In genomic region chr19:14775855-14776254, GRCh38 we compare ENCODE assay signal across 8 cellular contexts. TPM values are rescaled to one million over a fixed set of nuclear protein-coding genes. Genes with fewer than 3 reads are reported as not detected.
DNase-seq lines count a peak whose midpoint lies in the region; ATAC-seq and TF ChIP-seq lines count a peak whose summit lies in the region.

No MANE protein-coding gene starts in this region.

- ATAC-seq in HG02763 (IDR thresholded peaks at IDR 0.05; ENCODE audit: unreplicated experiment) = no peak

- TF ChIP-seq CTCF in HFF-Myc (IDR thresholded peaks at IDR 0.05; ENCODE audit: low read depth, low read length, missing control alignments) = no peak
- TF ChIP-seq CTCF in breast epithelium (IDR thresholded peaks at IDR 0.05) = no peak

- H3K27me3 ChIP-seq in breast epithelium (no peaks in the 10 kb centered on the region), muscle layer of duodenum (ENCODE audit: low read depth, low read length) (no peaks in the 10 kb centered on the region)

- H3K27ac ChIP-seq in breast epithelium (no peak overlapping the region), muscle layer of duodenum (ENCODE audit: low read length) (no peak overlapping the region)

- intact Hi-C loops in breast epithelium (cut with DNase I; ENCODE audit: low total_unique reads) = no loop called here

- H3K9me3 ChIP-seq in breast epithelium (no peaks in the 10 kb centered on the region), muscle layer of duodenum (ENCODE audit: control insufficient read depth in 1 of 2, low read length in 2 of 2) (no peaks in the 10 kb centered on the region)

- DNase-seq in CD1c-positive myeloid dendritic cell (ENCODE audit: extremely low spot score) (peak; percentile 62), HFF-Myc (ENCODE audit: extremely low read depth, low read depth) (no peak), breast epithelium (ENCODE audit: low spot score in 2 of 2) (peak in 1 of 2 donors; percentile 39), NCI-H2107 (lab: John Stamatoyannopoulos, UW) (no peak), HuH-7 (ENCODE audit: low spot score) (no peak)
- no peak for DNase-seq in activated CD8-positive, alpha-beta memory T cell treated with anti-CD3 and anti-CD28 coated beads for 24 hours

- TF ChIP-seq POLR2A in breast epithelium (IDR thresholded peaks at IDR 0.05) = no peak

- H3K36me3 ChIP-seq in breast epithelium = no peaks in the 10 kb centered on the region
- no peaks in the 10 kb centered on the region for H3K36me3 ChIP-seq in muscle layer of duodenum (ENCODE audit: control insufficient read depth in 1 of 2, insufficient read depth in 2 of 2, low read length in 2 of 2)

- H3K4me3 ChIP-seq in HFF-Myc (replicated peaks; ENCODE audit: low read depth, low read length) (peak overlapping the region; percentile 59), breast epithelium (peak overlapping the region; percentile 27 to 66 (median 54)), muscle layer of duodenum (ENCODE audit: low read depth in 1 of 2, low read length in 2 of 2) (peak overlapping the region; percentile 18 to 39)

- no peaks in the 10 kb centered on the region for H3K4me1 ChIP-seq in breast epithelium
- H3K4me1 ChIP-seq in muscle layer of duodenum (ENCODE audit: control insufficient read depth in 1 of 2, insufficient read depth in 2 of 2, low read length in 2 of 2) = no peaks in the 10 kb centered on the region

RNA-seq across cellular contexts. Expression of gene ADGRE2, which starts 2.5 kb away (rescaled TPM):
- total RNA-seq in breast epithelium = 10 to 100 TPM in 1 of 3 donors, 1 to 10 TPM in 2; 1.9 to 32.1 (median 9.8) TPM

RNA-seq across cellular contexts. Expression of gene OR7A5, which starts 59.1 kb away (rescaled TPM):
- total RNA-seq in breast epithelium = 1 to 10 TPM in 1 of 3 donors, under 1 TPM in 1, not detected in 1; 0.33 to 1.3 TPM

RNA-seq across cellular contexts. Expression of gene OR7C1, which starts 59.1 kb away (rescaled TPM):
- 1 to 10 TPM in 1 of 3 donors, under 1 TPM in 1, not detected in 1; 0.98 to 1.5 TPM for total RNA-seq in breast epithelium
